In genomic region chr6:167285077-167285770, GRCh38 we compare ENCODE assay signal across 37 cellular contexts. TPM values are rescaled to one million over a fixed set of nuclear protein-coding genes. Genes with fewer than 3 reads are reported as not detected.
DNase-seq lines count a peak whose midpoint lies in the region; ATAC-seq, FAIRE-seq and TF ChIP-seq lines count a peak whose summit lies in the region.
"Had no signal": no experiment of that assay in that cellular context is flagged by ENCODE, and none has a peak within 500 bp of the region (broad histone marks: within the 10 kb centered on the region; RNA-seq: fewer than 3 reads in every experiment).

No MANE protein-coding gene starts in this region.

- no peak overlapping the region for H3K27ac ChIP-seq in colonic mucosa
- peak overlapping the region; percentile 83 to 96 (median 89) for H3K27ac ChIP-seq in right lobe of liver
- no peak overlapping the region for H3K27ac ChIP-seq in pancreas
- no peak overlapping the region for H3K27ac ChIP-seq in CD8-positive, alpha-beta memory T cell (ENCODE audit: low read depth, low read length)
- H3K27ac ChIP-seq: brain microvascular endothelial cell, epithelial cell of prostate, parathyroid adenoma, PC-9, right atrium auricular region, SK-N-MC, uterus had no signal

- no peak overlapping the region for H3K4me3 Mint-ChIP-seq in CD8-positive, alpha-beta memory T cell
- no peak overlapping the region for H3K4me3 Mint-ChIP-seq in activated T-cell treated with anti-CD3 and anti-CD28 coated beads, Interleukin-2, amount 50 U/mL, for 24 hours
- H3K4me3 Mint-ChIP-seq: immature natural killer cell; T-helper 1 cell treated with Interleukin-12 subunit alpha and Interleukin-12 subunit beta and Interleukin-4 antibody, amounts not matched to agents 30 μg/mL and 1 μg/mL, for 36 hours had no signal

- ATAC-seq in right lobe of liver (peak; percentile 78 to 89 (median 85)), pancreas (peak in 3 of 4 donors; percentile 22 to 59 (median 38))
- ATAC-seq: activated naive CD4-positive, alpha-beta T cell treated with anti-CD3 and anti-CD28 coated beads, Interleukin-2, amount 50 U/mL, for 72 hours had no signal

- CTCF ChIA-PET in CD8-positive, alpha-beta memory T cell (lab: Charles Lee) = interaction anchor here (1.3 kb wide), 1 partner anchor 14 kb away, joined by 4 read pairs; no protein-coding TSS in a partner anchor

- 24% methylated on average over 9 of the region's 15 CpGs for WGBS in right lobe of liver (ENCODE audit: insufficient coverage, low coverage, low lambda C conversion rate, missing lambda C conversion rate)
- WGBS in pancreas, 2 donors = 64 to 72% methylated on average over 15 of the region's 15 CpGs

- no peak overlapping the region for H3K4me3 ChIP-seq in colonic mucosa
- peak overlapping the region; percentile 12 to 43 (median 33) for H3K4me3 ChIP-seq in right lobe of liver
- no peak overlapping the region for H3K4me3 ChIP-seq in pancreas
- no peak overlapping the region for H3K4me3 ChIP-seq in CD8-positive, alpha-beta memory T cell (ENCODE audit: low read length)
- H3K4me3 ChIP-seq: HAP-1, K562, PC-9, right atrium auricular region, SK-N-MC, uterus had no signal

- no peak overlapping the region for H3K9ac ChIP-seq in colonic mucosa (ENCODE audit: low read depth in 2 of 2, low read length in 2 of 2)
- H3K9ac ChIP-seq: parathyroid adenoma had no signal

- DNase-seq in G401 (ENCODE audit: low spot score) (peak; percentile 68), colonic mucosa (peak; percentile 10), right lobe of liver (peak; percentile 84 to 93 (median 89)), pancreas (peak in 3 of 6 donors; percentile 12 to 46 (median 25)), GDM1 (lab: John Stamatoyannopoulos, UW) (no peak)
- DNase-seq in activated T-cell treated with anti-CD3 and anti-CD28 coated beads, Interleukin-2, amount 50 U/mL, for 1 hour = no peak
- DNase-seq in CD8-positive, alpha-beta memory T cell = no peak
- no peak for DNase-seq in activated T-cell treated with anti-CD3 and anti-CD28 coated beads, Interleukin-2, amount 50 U/mL, for 24 hours
- DNase-seq: activated CD4-positive, alpha-beta T cell treated with anti-CD3 and anti-CD28 coated beads, Interleukin-2, amount 50 U/mL, for 4 hours; amygdala; brain microvascular endothelial cell; DMS153; effector CD8-positive, alpha-beta T cell; hippocampal formation; immature natural killer cell; NCI-H1048; NCI-H1694; NCI-H526; PC-9; stimulated activated CD4-positive, alpha-beta T cell treated with anti-CD3 and anti-CD28 coated beads, Interleukin-1b, Interleukin-23, amount 100 ng/mL, for 48 hours; stimulated activated naive CD4-positive, alpha-beta T cell treated with Interleukin-2 at 50 U/mL for 16 hours; uterus had no signal

- H3K36me3 Mint-ChIP-seq in CD8-positive, alpha-beta memory T cell = no peaks in the 10 kb centered on the region
- no peaks in the 10 kb centered on the region for H3K36me3 Mint-ChIP-seq in activated T-cell treated with anti-CD3 and anti-CD28 coated beads, Interleukin-2, amount 50 U/mL, for 24 hours (ENCODE audit: low read depth)
- H3K36me3 Mint-ChIP-seq: activated naive CD4-positive, alpha-beta T cell treated with anti-CD3 and anti-CD28 coated beads, Interleukin-2, amount 50 U/mL, for 72 hours; immature natural killer cell had no signal

- H3K36me3 ChIP-seq in colonic mucosa (no peaks in the 10 kb centered on the region), right lobe of liver (no peaks in the 10 kb centered on the region), pancreas (no peaks in the 10 kb centered on the region)
- H3K36me3 ChIP-seq in CD8-positive, alpha-beta memory T cell (ENCODE audit: insufficient read depth, low read length) = no peaks in the 10 kb centered on the region
- H3K36me3 ChIP-seq: brain microvascular endothelial cell, HAP-1, right atrium auricular region, uterus had no signal

- POLR2A ChIA-PET in CD8-positive, alpha-beta memory T cell (lab: Charles Lee) = no interaction called here

- no peak overlapping the region for H3K27ac Mint-ChIP-seq in CD8-positive, alpha-beta memory T cell
- H3K27ac Mint-ChIP-seq in activated T-cell treated with anti-CD3 and anti-CD28 coated beads, Interleukin-2, amount 50 U/mL, for 24 hours = no peak overlapping the region
- H3K27ac Mint-ChIP-seq: activated naive CD4-positive, alpha-beta T cell treated with anti-CD3 and anti-CD28 coated beads, Interleukin-2, amount 50 U/mL, for 72 hours; activated T-helper 2 cell treated with anti-CD3 and anti-CD28 coated beads, Interferon-gamma antibody, Interleukin-2, Interleukin-4, amounts not matched to agents 10 μg/mL and 5 μg/mL and 100 μg/mL, durations not matched to agents 14 hours and 24 hours and 36 hours; immature natural killer cell; T-helper 1 cell treated with Interleukin-12 subunit alpha and Interleukin-12 subunit beta and Interleukin-4 antibody, amounts not matched to agents 30 μg/mL and 1 μg/mL, for 36 hours had no signal

- in situ Hi-C loops in G401 (cut with HindIII; ENCODE audit: low sequenced_read_pairs) = no loop called here

- intact Hi-C loops in colonic mucosa (cut with DNase I) (loop anchor here (10.0 kb wide), 1 partner anchor 70 kb away; no protein-coding TSS in a partner anchor), right lobe of liver (cut with DNase I) (no loop called here), pancreas (cut with DNase I) (no loop called here)

- H3K4me1 Mint-ChIP-seq in CD8-positive, alpha-beta memory T cell = no peaks in the 10 kb centered on the region
- no peaks in the 10 kb centered on the region for H3K4me1 Mint-ChIP-seq in activated T-cell treated with anti-CD3 and anti-CD28 coated beads, Interleukin-2, amount 50 U/mL, for 24 hours (ENCODE audit: low read depth)
- H3K4me1 Mint-ChIP-seq: immature natural killer cell had no signal

- no peaks in the 10 kb centered on the region for H3K9me3 Mint-ChIP-seq in CD8-positive, alpha-beta memory T cell
- H3K9me3 Mint-ChIP-seq in activated T-cell treated with anti-CD3 and anti-CD28 coated beads, Interleukin-2, amount 50 U/mL, for 24 hours = no peaks in the 10 kb centered on the region
- H3K9me3 Mint-ChIP-seq: activated naive CD4-positive, alpha-beta T cell treated with anti-CD3 and anti-CD28 coated beads, Interleukin-2, amount 50 U/mL, for 72 hours; activated T-helper 2 cell treated with anti-CD3 and anti-CD28 coated beads, Interferon-gamma antibody, Interleukin-2, Interleukin-4, amounts not matched to agents 10 μg/mL and 5 μg/mL and 100 μg/mL, durations not matched to agents 14 hours and 24 hours and 36 hours; immature natural killer cell; T-helper 1 cell treated with Interleukin-12 subunit alpha and Interleukin-12 subunit beta and Interleukin-4 antibody, amounts not matched to agents 30 μg/mL and 1 μg/mL, for 36 hours had no signal

- no peak for FAIRE-seq in pancreas (lab: Jason Lieb, UNC)
- FAIRE-seq: GM12892, HTR-8/SVneo had no signal

- H3K4me1 ChIP-seq in colonic mucosa = no peaks in the 10 kb centered on the region
- peaks cover 0 to 17% (median 2%) of the 10 kb centered on the region in 4 donors for H3K4me1 ChIP-seq in right lobe of liver
- no peaks in the 10 kb centered on the region for H3K4me1 ChIP-seq in pancreas
- H3K4me1 ChIP-seq in CD8-positive, alpha-beta memory T cell (ENCODE audit: insufficient read depth, low read length) = no peaks in the 10 kb centered on the region
- H3K4me1 ChIP-seq: HAP-1, parathyroid adenoma, right atrium auricular region, uterus had no signal

- H3K27me3 Mint-ChIP-seq in CD8-positive, alpha-beta memory T cell = peaks cover 0 to 5% of the 10 kb centered on the region in 2 donors
- H3K27me3 Mint-ChIP-seq in activated T-cell treated with anti-CD3 and anti-CD28 coated beads, Interleukin-2, amount 50 U/mL, for 24 hours = no peaks in the 10 kb centered on the region

- H3K9me3 ChIP-seq in colonic mucosa (no peaks in the 10 kb centered on the region), right lobe of liver (no peaks in the 10 kb centered on the region), pancreas (no peaks in the 10 kb centered on the region)
- no peaks in the 10 kb centered on the region for H3K9me3 ChIP-seq in CD8-positive, alpha-beta memory T cell (ENCODE audit: low read length)
- H3K9me3 ChIP-seq: HAP-1, right atrium auricular region, uterus had no signal

- TF ChIP-seq POLR2A in right lobe of liver (IDR thresholded peaks at IDR 0.05) = peak; percentile 68

- H3K27me3 ChIP-seq in colonic mucosa (no peaks in the 10 kb centered on the region), right lobe of liver (no peaks in the 10 kb centered on the region), pancreas (no peaks in the 10 kb centered on the region)
- no peaks in the 10 kb centered on the region for H3K27me3 ChIP-seq in CD8-positive, alpha-beta memory T cell (ENCODE audit: insufficient read depth, low read length, poor library complexity, severe bottlenecking)
- H3K27me3 ChIP-seq: brain microvascular endothelial cell, right atrium auricular region, uterus had no signal

- TF ChIP-seq CTCF in colonic mucosa (IDR thresholded peaks at IDR 0.05) (no peak), right lobe of liver (IDR thresholded peaks at IDR 0.05) (no peak), pancreas (IDR thresholded peaks at IDR 0.05) (no peak)

RNA-seq across cellular contexts. Expression of gene UNC93A, which starts 5.9 kb away (rescaled TPM):
- total RNA-seq in G401 (2014; rRNA removed; shearing (Covaris generic)) = not detected in 2 replicates
- total RNA-seq in colonic mucosa (1 to 10 TPM in 1 of 2 donors, under 1 TPM in 1; 0.53 to 2.5 TPM), right lobe of liver (10 to 100 TPM in 1 of 6 experiments, 1 to 10 TPM in 5; 1.4 to 15.8 (median 4.9) TPM), pancreas (not detected)
- not detected for polyA plus RNA-seq in pancreas
- not detected for total RNA-seq in CD8-positive, alpha-beta memory T cell
- polyA plus RNA-seq in CD8-positive, alpha-beta memory T cell = not detected
- total RNA-seq: A673; activated naive CD4-positive, alpha-beta T cell treated with anti-CD3 and anti-CD28 coated beads, Interleukin-2, amount 50 U/mL, for 72 hours; activated T-helper 2 cell treated with anti-CD3 and anti-CD28 coated beads, Interferon-gamma antibody, Interleukin-2, Interleukin-4, amounts not matched to agents 10 μg/mL and 5 μg/mL and 100 μg/mL, durations not matched to agents 14 hours and 24 hours and 36 hours; K562; PC-9; right atrium auricular region; temporal lobe had no signal
- polyA plus RNA-seq: BJ, immature natural killer cell, K562, neural cell had no signal

RNA-seq across cellular contexts. Expression of gene TTLL2, which starts 39.7 kb away (rescaled TPM):
- total RNA-seq in G401 (2014; rRNA removed; shearing (Covaris generic)) = not detected in 2 replicates
- not detected for total RNA-seq in colonic mucosa
- not detected for total RNA-seq in right lobe of liver
- total RNA-seq in pancreas = not detected
- polyA plus RNA-seq in pancreas = not detected
- not detected for total RNA-seq in CD8-positive, alpha-beta memory T cell
- not detected for polyA plus RNA-seq in CD8-positive, alpha-beta memory T cell
- total RNA-seq: A673; activated naive CD4-positive, alpha-beta T cell treated with anti-CD3 and anti-CD28 coated beads, Interleukin-2, amount 50 U/mL, for 72 hours; activated T-helper 2 cell treated with anti-CD3 and anti-CD28 coated beads, Interferon-gamma antibody, Interleukin-2, Interleukin-4, amounts not matched to agents 10 μg/mL and 5 μg/mL and 100 μg/mL, durations not matched to agents 14 hours and 24 hours and 36 hours; K562; PC-9; right atrium auricular region; uterus had no signal
- polyA plus RNA-seq: BJ, immature natural killer cell, K562, neural cell had no signal

Comparison
In these comparisons a context has a peak if more than half of its experiments do, and no peak if none do; other contexts are left out.
1. DNase-seq: peak in G401 (single experiment), colonic mucosa (single experiment) and right lobe of liver (3 of 3); none in activated T-cell treated with anti-CD3 and anti-CD28 coated beads, Interleukin-2, amount 50 U/mL, for 1 hour (single experiment), CD8-positive, alpha-beta memory T cell (0 of 5), GDM1 (single experiment) and activated T-cell treated with anti-CD3 and anti-CD28 coated beads, Interleukin-2, amount 50 U/mL, for 24 hours (single experiment).
2. H3K27ac ChIP-seq: peak in right lobe of liver (3 of 3); none in colonic mucosa (single experiment), pancreas (0 of 4) and CD8-positive, alpha-beta memory T cell (single experiment).
3. H3K4me3 ChIP-seq: peak in right lobe of liver (3 of 3); none in colonic mucosa (single experiment), pancreas (0 of 4) and CD8-positive, alpha-beta memory T cell (single experiment).